Comparison of ENCODE assay signal across 13 cellular contexts in the genomic region with DNA sequence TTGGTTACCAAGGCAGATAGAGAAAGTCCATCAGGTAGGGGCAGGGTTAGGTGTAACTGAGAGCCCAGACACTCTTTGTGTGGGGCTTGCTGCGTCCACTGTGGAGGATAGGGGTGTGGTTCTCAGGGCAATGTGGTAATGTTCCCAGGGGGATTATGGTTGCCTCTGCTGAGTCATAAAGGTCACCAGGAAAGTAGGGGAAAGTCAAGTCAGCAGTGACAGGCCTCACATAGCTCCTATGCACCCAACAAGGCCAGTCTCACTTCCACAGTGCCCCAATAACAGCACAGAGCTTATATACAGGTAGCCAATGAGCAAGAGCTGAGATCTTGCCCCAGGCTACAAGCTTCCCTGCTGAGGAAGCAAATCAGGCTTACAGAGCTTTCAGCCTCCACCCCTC.
DNase-seq lines count a peak whose midpoint lies in the region; ATAC-seq and TF ChIP-seq lines count a peak whose summit lies in the region.
"Had no signal": no experiment of that assay in that cellular context is flagged by ENCODE, and none has a peak within 500 bp of the region (broad histone marks: within the 10 kb centered on the region; RNA-seq: fewer than 3 reads in every experiment).

No MANE protein-coding gene starts in this region.

- no peaks in the 10 kb centered on the region for H3K36me3 ChIP-seq in BLaER1 treated with 17β-estradiol and CSF1 and Interleukin-3, amounts not matched to agents 10 nM and 100 nM
- H3K36me3 ChIP-seq in body of pancreas (replicated peaks in 1 of 2; ENCODE audit: insufficient read depth in 1 of 2, low read depth in 2 of 2) = no peaks in the 10 kb centered on the region

- H3K4me2 ChIP-seq in BLaER1 treated with 17β-estradiol and CSF1 and Interleukin-3, amounts not matched to agents 10 nM and 100 nM = peak overlapping the region; percentile 45 to 74 (median 62)

- no peak for TF ChIP-seq POLR2A in body of pancreas (IDR thresholded peaks at IDR 0.05)

- H3K27ac ChIP-seq in BLaER1 treated with 17β-estradiol and CSF1 and Interleukin-3, amounts not matched to agents 10 nM and 100 nM = peak overlapping the region in 5 of 11 experiments; percentile 3 to 46 (median 6); a peak in 5 of 22 replicates
- no peak overlapping the region for H3K27ac ChIP-seq in body of pancreas
- H3K27ac ChIP-seq: VCaP had no signal

- TF ChIP-seq CTCF in body of pancreas (IDR thresholded peaks at IDR 0.05) = no peak

- ATAC-seq in HG02759 (IDR thresholded peaks at IDR 0.05; ENCODE audit: unreplicated experiment) = peak; percentile 66
- ATAC-seq in HG03439 (IDR thresholded peaks at IDR 0.05; ENCODE audit: unreplicated experiment) = no peak
- no peak for ATAC-seq in body of pancreas
- ATAC-seq: left colon had no signal

- 0% methylated on average over 1 of the region's 1 CpG for WGBS in body of pancreas, 2 donors

- intact Hi-C loops in body of pancreas (cut with DNase I) = no loop called here

- peaks cover 16 to 61% (median 37%) of the 10 kb centered on the region in 11 experiments; a peak in 21 of 22 replicates for H3K9me3 ChIP-seq in BLaER1 treated with 17β-estradiol and CSF1 and Interleukin-3, amounts not matched to agents 10 nM and 100 nM (replicated peaks in 1 of 11)
- peaks cover 0 to 7% (median 0%) of the 10 kb centered on the region in 3 donors for H3K9me3 ChIP-seq in body of pancreas

- DNase-seq in NCI-H69 (lab: John Stamatoyannopoulos, UW) (peak; percentile 31), fibroblast of peridontal ligament (ENCODE audit: extremely low read depth) (peak; percentile 46), NCI-H2107 treated with DMSO at 0.1 percent for 48 hours (lab: John Stamatoyannopoulos, UW; ENCODE audit: unreplicated experiment) (no peak), body of pancreas (no peak), ecto neural progenitor cell (ENCODE audit: low spot score) (no peak)
- DNase-seq: activated naive CD4-positive, alpha-beta T cell treated with anti-CD3 and anti-CD28 coated beads, Interleukin-2, amount 10 ng/mL, durations not matched to agents 7 days and 5 days; endodermal cell; hippocampal formation; left colon had no signal

- peaks cover 8 to 20% (median 16%) of the 10 kb centered on the region in 10 experiments; a peak in 18 of 20 replicates for H3K4me1 ChIP-seq in BLaER1 treated with 17β-estradiol and CSF1 and Interleukin-3, amounts not matched to agents 10 nM and 100 nM
- H3K4me1 ChIP-seq in body of pancreas = no peaks in the 10 kb centered on the region

- no peaks in the 10 kb centered on the region for H3K27me3 ChIP-seq in BLaER1 treated with 17β-estradiol and CSF1 and Interleukin-3, amounts not matched to agents 10 nM and 100 nM
- no peaks in the 10 kb centered on the region for H3K27me3 ChIP-seq in body of pancreas

- no peaks in the 10 kb centered on the region for H4K20me1 ChIP-seq in BLaER1 treated with 17β-estradiol and CSF1 and Interleukin-3, amounts not matched to agents 10 nM and 100 nM

- H3K4me3 ChIP-seq in BLaER1 treated with 17β-estradiol and CSF1 and Interleukin-3, amounts not matched to agents 10 nM and 100 nM = no peak overlapping the region
- H3K4me3 ChIP-seq in body of pancreas = no peak overlapping the region

- no peak overlapping the region for H3K9ac ChIP-seq in BLaER1 treated with 17β-estradiol and CSF1 and Interleukin-3, amounts not matched to agents 10 nM and 100 nM

Comparison
In these comparisons a context has a peak if more than half of its experiments do, and no peak if none do; other contexts are left out.
1. DNase-seq: peak in NCI-H69 (single experiment) and fibroblast of peridontal ligament (single experiment); none in NCI-H2107 treated with DMSO at 0.1 percent for 48 hours (single experiment), body of pancreas (0 of 4) and ecto neural progenitor cell (single experiment).